Comparison of ENCODE assay signal across 8 cellular contexts in genomic region chr6:116253505-116254296, GRCh38. TPM values are rescaled to one million over a fixed set of nuclear protein-coding genes. Genes with fewer than 3 reads are reported as not detected.
A peak's percentile ranks its signal among the peaks of the same experiment; 100 is the strongest.
DNase-seq lines count a peak whose midpoint lies in the region; ATAC-seq, FAIRE-seq and TF ChIP-seq lines count a peak whose summit lies in the region.

Gene TSPYL4 (minus strand): TSS chr6:116254075. CDS start chr6:116254008, 67 bp downstream.

- H3K4me2 ChIP-seq in DOHH2 (ENCODE audit: low read length) (peak within 1 kb of the TSS; percentile 92), GM23338 (peak within 1 kb of the TSS; percentile 79)

- no peak for TF ChIP-seq CTCF in DOHH2 (IDR thresholded peaks at IDR 0.05; ENCODE audit: low read depth, low read length, poor library complexity, severe bottlenecking)
- TF ChIP-seq CTCF in GM23338 (conservative IDR thresholded peaks at IDR 0.05; ENCODE audit: low read depth in 2 of 2): no peak

- H4K20me1 ChIP-seq in DOHH2 (ENCODE audit: control insufficient read depth, insufficient read depth, low read depth, low read length) (no peaks in the 10 kb centered on the region), GM23338 (replicated peaks; ENCODE audit: insufficient read depth) (no peaks in the 10 kb centered on the region)

- peak within 1 kb of the TSS; percentile 28 for H3K27ac ChIP-seq in DOHH2 (ENCODE audit: low read depth, low read length)
- peak within 1 kb of the TSS; percentile 77 for H3K27ac ChIP-seq in GM23338 (ENCODE audit: low read depth)

- H3K4me3 Mint-ChIP-seq in GM23338: no peak within 1 kb of the TSS
- H3K4me3 Mint-ChIP-seq in activated T-cell treated with anti-CD3 and anti-CD28 coated beads, Interleukin-2, amount 50 U/mL, for 72 hours: no peak within 1 kb of the TSS

- H3K9me3 ChIP-seq in DOHH2 (ENCODE audit: control insufficient read depth, insufficient read depth, low read length): no peaks in the 10 kb centered on the region

- H3K9me3 Mint-ChIP-seq in GM23338: no peaks in the 10 kb centered on the region
- H3K9me3 Mint-ChIP-seq in activated T-cell treated with anti-CD3 and anti-CD28 coated beads, Interleukin-2, amount 50 U/mL, for 72 hours: no peaks in the 10 kb centered on the region

- FAIRE-seq in RCC 7860 (lab: Jason Lieb, UNC): peak; percentile 38

- no peaks in the 10 kb centered on the region; the same call in 1 of the 2 replicates for H3F3A ChIP-seq in DOHH2 (ENCODE audit: control insufficient read depth, insufficient read depth)
- H3F3A ChIP-seq in GM23338 (replicated peaks; ENCODE audit: low read depth): no peaks in the 10 kb centered on the region

- H3K36me3 Mint-ChIP-seq in GM23338 (ENCODE audit: low read depth): peaks cover 7% of the 10 kb centered on the region
- H3K36me3 Mint-ChIP-seq in activated T-cell treated with anti-CD3 and anti-CD28 coated beads, Interleukin-2, amount 50 U/mL, for 72 hours (ENCODE audit: insufficient read depth in 2 of 2): peaks cover 0 to 1% of the 10 kb centered on the region in 2 donors

- no peaks in the 10 kb centered on the region for H3K9me2 ChIP-seq in DOHH2 (replicated peaks; ENCODE audit: control insufficient read depth, low read length)
- H3K9me2 ChIP-seq in GM23338 (ENCODE audit: insufficient read depth): no peaks in the 10 kb centered on the region

- H3K4me1 ChIP-seq in DOHH2 (ENCODE audit: control insufficient read depth, low read length) (peaks cover 46% of the 10 kb centered on the region), GM23338 (ENCODE audit: insufficient read depth) (peaks cover 41% of the 10 kb centered on the region)

- H3K36me3 ChIP-seq in DOHH2 (ENCODE audit: control insufficient read depth, low read length): peaks cover 19% of the 10 kb centered on the region
- H3K36me3 ChIP-seq in GM23338 (ENCODE audit: insufficient read depth): no peaks in the 10 kb centered on the region

- peak; percentile 99 for DNase-seq in GM23338 (ENCODE audit: low spot score)
- DNase-seq in Kasumi-1 (lab: John Stamatoyannopoulos, UW): peak; percentile 92 to 94
- DNase-seq in RCC 7860 (ENCODE audit: low spot score): peak; percentile 85
- peak; percentile 89 to 90 for DNase-seq in activated T-cell treated with anti-CD3 and anti-CD28 coated beads, Interleukin-2, amount 50 U/mL, for 72 hours
- DNase-seq in fibroblast of gingiva (ENCODE audit: low read depth): peak; percentile 93
- DNase-seq in myocyte (ENCODE audit: low read depth): peak; percentile 97
- DNase-seq in stimulated activated CD8-positive, alpha-beta memory T cell treated with anti-CD3 and anti-CD28 coated beads, Interleukin-7, amount 100 ng/mL, for 4 hours (ENCODE audit: low read depth in 2 of 2): peak; percentile 84

- peak within 1 kb of the TSS; percentile 24 for H2AFZ ChIP-seq in GM23338

- peak; percentile 95 for ATAC-seq in GM23338
- peak; percentile 99 to 100 for ATAC-seq in activated T-cell treated with anti-CD3 and anti-CD28 coated beads, Interleukin-2, amount 50 U/mL, for 72 hours (replicated peaks in 1 of 2)

- peaks cover 29% of the 10 kb centered on the region for H3K4me1 Mint-ChIP-seq in GM23338
- H3K4me1 Mint-ChIP-seq in activated T-cell treated with anti-CD3 and anti-CD28 coated beads, Interleukin-2, amount 50 U/mL, for 72 hours (ENCODE audit: low read depth): peaks cover 8% of the 10 kb centered on the region

- no peaks in the 10 kb centered on the region for H3K27me3 Mint-ChIP-seq in GM23338 (ENCODE audit: insufficient read depth, low read depth, poor library complexity)
- H3K27me3 Mint-ChIP-seq in activated T-cell treated with anti-CD3 and anti-CD28 coated beads, Interleukin-2, amount 50 U/mL, for 72 hours (ENCODE audit: low read depth): no peaks in the 10 kb centered on the region

- peak within 1 kb of the TSS; percentile 92 for H3K4me3 ChIP-seq in DOHH2 (ENCODE audit: low read length)
- H3K4me3 ChIP-seq in GM23338: peak within 1 kb of the TSS; percentile 75

- no peak within 1 kb of the TSS for H3K27ac Mint-ChIP-seq in GM23338
- no peak within 1 kb of the TSS for H3K27ac Mint-ChIP-seq in activated T-cell treated with anti-CD3 and anti-CD28 coated beads, Interleukin-2, amount 50 U/mL, for 72 hours

- H3K79me2 ChIP-seq in DOHH2 (ENCODE audit: control insufficient read depth, low read length) (peaks cover 55% of the 10 kb centered on the region), GM23338 (replicated peaks; ENCODE audit: insufficient read depth) (peaks cover 35% of the 10 kb centered on the region)

- H3K27me3 ChIP-seq in DOHH2 (ENCODE audit: control insufficient read depth, low read length) (no peaks in the 10 kb centered on the region), GM23338 (ENCODE audit: insufficient read depth) (no peaks in the 10 kb centered on the region)

TF ChIP-seq in GM23338, 12 proteins besides CTCF, POLR2A, EP300 and RAD21:
- TF ChIP-seq EZH2 (IDR thresholded peaks at IDR 0.05; ENCODE audit: low read depth, unreplicated experiment) (no peak), ETS1 (IDR thresholded peaks at IDR 0.05) (no peak), CREB1 (CRISPR knock-in tag; IDR thresholded peaks at IDR 0.05; ENCODE audit: low read depth) (peak; percentile 91), NANOG (IDR thresholded peaks at IDR 0.05; ENCODE audit: borderline replicate concordance) (no peak), ZNF462 (CRISPR knock-in tag; IDR thresholded peaks at IDR 0.05) (no peak), POLR2AphosphoS5 (IDR thresholded peaks at IDR 0.05; ENCODE audit: low read depth) (peak; percentile 79)

RNA-seq across cellular contexts. Expression of gene TSPYL4, which starts in this region (rescaled TPM):
- 16.2 and 19.8 TPM in 2 replicates for total RNA-seq in GM23338 (2014; rRNA removed; shearing (Covaris generic))
- 12.7 and 13.2 TPM in 2 replicates for polyA plus RNA-seq in GM23338 (2016; fragmentation: Nextera tagmentation; extraction: Ambion mirVana)
- 10 to 100 TPM; 12.5 to 12.6 TPM for total RNA-seq in activated T-cell treated with anti-CD3 and anti-CD28 coated beads, Interleukin-2, amount 50 U/mL, for 72 hours
- 30.4 and 34.9 TPM in 2 replicates for total RNA-seq in myocyte
- 29.8 TPM for polyA plus RNA-seq in myocyte (2012)

Comparison
In these comparisons a context has a peak if more than half of its experiments do, and no peak if none do; other contexts are left out.
1. Peak in every context shown above with its lines: DNase-seq, ATAC-seq, H3K4me3 ChIP-seq and H3K27ac ChIP-seq.